Comparison of ENCODE assay signal across 2 cellular contexts in the genomic region with DNA sequence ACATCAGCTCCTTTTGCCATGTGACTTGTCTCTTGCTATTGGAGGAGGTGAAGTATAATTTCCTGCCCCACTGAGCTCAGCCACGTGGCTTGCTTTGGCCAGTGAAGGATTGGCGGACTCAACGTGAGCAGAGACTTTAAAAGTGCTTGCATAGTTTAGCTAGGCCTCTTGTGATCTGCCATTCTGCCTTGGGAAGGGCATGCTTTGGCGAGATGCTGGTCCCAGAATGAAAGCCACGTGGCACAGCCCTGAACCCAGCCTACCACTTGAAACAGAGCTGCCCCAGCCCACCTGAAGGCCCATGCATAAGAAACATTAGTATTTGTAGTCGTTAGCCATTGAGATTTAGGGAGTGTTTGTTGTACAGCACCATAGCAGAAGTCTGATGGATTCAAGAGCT.
TF ChIP-seq lines count a peak whose summit lies in the region.

No MANE protein-coding gene starts in this region.

TF ChIP-seq in HepG2, 621 proteins besides CTCF, POLR2A, EP300 and RAD21:
- TF ChIP-seq, protein P1, sequence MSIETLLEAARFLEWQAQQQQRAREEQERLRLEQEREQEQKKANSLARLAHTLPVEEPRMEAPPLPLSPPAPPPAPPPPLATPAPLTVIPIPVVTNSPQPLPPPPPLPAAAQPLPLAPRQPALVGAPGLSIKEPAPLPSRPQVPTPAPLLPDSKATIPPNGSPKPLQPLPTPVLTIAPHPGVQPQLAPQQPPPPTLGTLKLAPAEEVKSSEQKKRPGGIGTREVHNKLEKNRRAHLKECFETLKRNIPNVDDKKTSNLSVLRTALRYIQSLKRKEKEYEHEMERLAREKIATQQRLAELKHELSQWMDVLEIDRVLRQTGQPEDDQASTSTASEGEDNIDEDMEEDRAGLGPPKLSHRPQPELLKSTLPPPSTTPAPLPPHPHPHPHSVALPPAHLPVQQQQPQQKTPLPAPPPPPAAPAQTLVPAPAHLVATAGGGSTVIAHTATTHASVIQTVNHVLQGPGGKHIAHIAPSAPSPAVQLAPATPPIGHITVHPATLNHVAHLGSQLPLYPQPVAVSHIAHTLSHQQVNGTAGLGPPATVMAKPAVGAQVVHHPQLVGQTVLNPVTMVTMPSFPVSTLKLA (IDR thresholded peaks at IDR 0.05), result peak; percentile 37
- TF ChIP-seq ARID2 (CRISPR knock-in tag; IDR thresholded peaks at IDR 0.05; ENCODE audit: borderline replicate concordance) (no peak), LCORL (IDR thresholded peaks at IDR 0.05) (no peak), LCORL (CRISPR knock-in tag; IDR thresholded peaks at IDR 0.05) (no peak), ZNF333 (CRISPR knock-in tag; IDR thresholded peaks at IDR 0.05; ENCODE audit: borderline replicate concordance) (no peak), KDM5A (IDR thresholded peaks at IDR 0.05; ENCODE audit: borderline replicate concordance, low read length) (no peak)
- TF ChIP-seq, protein P2, sequence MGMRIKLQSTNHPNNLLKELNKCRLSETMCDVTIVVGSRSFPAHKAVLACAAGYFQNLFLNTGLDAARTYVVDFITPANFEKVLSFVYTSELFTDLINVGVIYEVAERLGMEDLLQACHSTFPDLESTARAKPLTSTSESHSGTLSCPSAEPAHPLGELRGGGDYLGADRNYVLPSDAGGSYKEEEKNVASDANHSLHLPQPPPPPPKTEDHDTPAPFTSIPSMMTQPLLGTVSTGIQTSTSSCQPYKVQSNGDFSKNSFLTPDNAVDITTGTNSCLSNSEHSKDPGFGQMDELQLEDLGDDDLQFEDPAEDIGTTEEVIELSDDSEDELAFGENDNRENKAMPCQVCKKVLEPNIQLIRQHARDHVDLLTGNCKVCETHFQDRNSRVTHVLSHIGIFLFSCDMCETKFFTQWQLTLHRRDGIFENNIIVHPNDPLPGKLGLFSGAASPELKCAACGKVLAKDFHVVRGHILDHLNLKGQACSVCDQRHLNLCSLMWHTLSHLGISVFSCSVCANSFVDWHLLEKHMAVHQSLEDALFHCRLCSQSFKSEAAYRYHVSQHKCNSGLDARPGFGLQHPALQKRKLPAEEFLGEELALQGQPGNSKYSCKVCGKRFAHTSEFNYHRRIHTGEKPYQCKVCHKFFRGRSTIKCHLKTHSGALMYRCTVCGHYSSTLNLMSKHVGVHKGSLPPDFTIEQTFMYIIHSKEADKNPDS (CRISPR knock-in tag; IDR thresholded peaks at IDR 0.05), result no peak

TF ChIP-seq in GM23338, 12 proteins besides CTCF, POLR2A, EP300 and RAD21:
- TF ChIP-seq, protein P3, sequence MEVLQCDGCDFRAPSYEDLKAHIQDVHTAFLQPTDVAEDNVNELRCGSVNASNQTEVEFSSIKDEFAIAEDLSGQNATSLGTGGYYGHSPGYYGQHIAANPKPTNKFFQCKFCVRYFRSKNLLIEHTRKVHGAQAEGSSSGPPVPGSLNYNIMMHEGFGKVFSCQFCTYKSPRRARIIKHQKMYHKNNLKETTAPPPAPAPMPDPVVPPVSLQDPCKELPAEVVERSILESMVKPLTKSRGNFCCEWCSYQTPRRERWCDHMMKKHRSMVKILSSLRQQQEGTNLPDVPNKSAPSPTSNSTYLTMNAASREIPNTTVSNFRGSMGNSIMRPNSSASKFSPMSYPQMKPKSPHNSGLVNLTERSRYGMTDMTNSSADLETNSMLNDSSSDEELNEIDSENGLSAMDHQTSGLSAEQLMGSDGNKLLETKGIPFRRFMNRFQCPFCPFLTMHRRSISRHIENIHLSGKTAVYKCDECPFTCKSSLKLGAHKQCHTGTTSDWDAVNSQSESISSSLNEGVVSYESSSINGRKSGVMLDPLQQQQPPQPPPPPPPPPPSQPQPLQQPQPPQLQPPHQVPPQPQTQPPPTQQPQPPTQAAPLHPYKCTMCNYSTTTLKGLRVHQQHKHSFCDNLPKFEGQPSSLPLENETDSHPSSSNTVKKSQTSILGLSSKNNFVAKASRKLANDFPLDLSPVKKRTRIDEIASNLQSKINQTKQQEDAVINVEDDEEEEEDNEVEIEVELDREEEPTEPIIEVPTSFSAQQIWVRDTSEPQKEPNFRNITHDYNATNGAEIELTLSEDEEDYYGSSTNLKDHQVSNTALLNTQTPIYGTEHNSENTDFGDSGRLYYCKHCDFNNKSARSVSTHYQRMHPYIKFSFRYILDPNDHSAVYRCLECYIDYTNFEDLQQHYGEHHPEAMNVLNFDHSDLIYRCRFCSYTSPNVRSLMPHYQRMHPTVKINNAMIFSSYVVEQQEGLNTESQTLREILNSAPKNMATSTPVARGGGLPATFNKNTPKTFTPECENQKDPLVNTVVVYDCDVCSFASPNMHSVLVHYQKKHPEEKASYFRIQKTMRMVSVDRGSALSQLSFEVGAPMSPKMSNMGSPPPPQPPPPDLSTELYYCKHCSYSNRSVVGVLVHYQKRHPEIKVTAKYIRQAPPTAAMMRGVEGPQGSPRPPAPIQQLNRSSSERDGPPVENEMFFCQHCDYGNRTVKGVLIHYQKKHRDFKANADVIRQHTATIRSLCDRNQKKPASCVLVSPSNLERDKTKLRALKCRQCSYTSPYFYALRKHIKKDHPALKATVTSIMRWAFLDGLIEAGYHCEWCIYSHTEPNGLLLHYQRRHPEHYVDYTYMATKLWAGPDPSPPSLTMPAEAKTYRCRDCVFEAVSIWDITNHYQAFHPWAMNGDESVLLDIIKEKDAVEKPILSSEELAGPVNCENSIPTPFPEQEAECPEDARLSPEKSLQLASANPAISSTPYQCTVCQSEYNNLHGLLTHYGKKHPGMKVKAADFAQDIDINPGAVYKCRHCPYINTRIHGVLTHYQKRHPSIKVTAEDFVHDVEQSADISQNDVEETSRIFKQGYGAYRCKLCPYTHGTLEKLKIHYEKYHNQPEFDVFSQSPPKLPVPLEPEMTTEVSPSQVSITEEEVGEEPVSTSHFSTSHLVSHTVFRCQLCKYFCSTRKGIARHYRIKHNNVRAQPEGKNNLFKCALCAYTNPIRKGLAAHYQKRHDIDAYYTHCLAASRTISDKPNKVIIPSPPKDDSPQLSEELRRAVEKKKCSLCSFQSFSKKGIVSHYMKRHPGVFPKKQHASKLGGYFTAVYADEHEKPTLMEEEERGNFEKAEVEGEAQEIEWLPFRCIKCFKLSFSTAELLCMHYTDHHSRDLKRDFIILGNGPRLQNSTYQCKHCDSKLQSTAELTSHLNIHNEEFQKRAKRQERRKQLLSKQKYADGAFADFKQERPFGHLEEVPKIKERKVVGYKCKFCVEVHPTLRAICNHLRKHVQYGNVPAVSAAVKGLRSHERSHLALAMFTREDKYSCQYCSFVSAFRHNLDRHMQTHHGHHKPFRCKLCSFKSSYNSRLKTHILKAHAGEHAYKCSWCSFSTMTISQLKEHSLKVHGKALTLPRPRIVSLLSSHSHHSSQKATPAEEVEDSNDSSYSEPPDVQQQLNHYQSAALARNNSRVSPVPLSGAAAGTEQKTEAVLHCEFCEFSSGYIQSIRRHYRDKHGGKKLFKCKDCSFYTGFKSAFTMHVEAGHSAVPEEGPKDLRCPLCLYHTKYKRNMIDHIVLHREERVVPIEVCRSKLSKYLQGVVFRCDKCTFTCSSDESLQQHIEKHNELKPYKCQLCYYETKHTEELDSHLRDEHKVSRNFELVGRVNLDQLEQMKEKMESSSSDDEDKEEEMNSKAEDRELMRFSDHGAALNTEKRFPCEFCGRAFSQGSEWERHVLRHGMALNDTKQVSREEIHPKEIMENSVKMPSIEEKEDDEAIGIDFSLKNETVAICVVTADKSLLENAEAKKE (CRISPR knock-in tag; IDR thresholded peaks at IDR 0.05), result no peak
- TF ChIP-seq EZH2 (IDR thresholded peaks at IDR 0.05; ENCODE audit: low read depth, unreplicated experiment) (no peak), JUNB (IDR thresholded peaks at IDR 0.05; ENCODE audit: unreplicated experiment) (no peak), REST (IDR thresholded peaks at IDR 0.05; ENCODE audit: unreplicated experiment) (no peak), POLR2AphosphoS5 (IDR thresholded peaks at IDR 0.05; ENCODE audit: low read depth) (no peak), ZNF114 (CRISPR knock-in tag; IDR thresholded peaks at IDR 0.05) (no peak), EZH2phosphoT487 (IDR thresholded peaks at IDR 0.05; ENCODE audit: unreplicated experiment) (no peak), ZNF331 (CRISPR knock-in tag; IDR thresholded peaks at IDR 0.05; ENCODE audit: low read depth) (no peak), NANOG (IDR thresholded peaks at IDR 0.05; ENCODE audit: borderline replicate concordance) (no peak), STAT1 (IDR thresholded peaks at IDR 0.05; ENCODE audit: unreplicated experiment) (no peak), CREB1 (CRISPR knock-in tag; IDR thresholded peaks at IDR 0.05; ENCODE audit: low read depth) (no peak)
- TF ChIP-seq, protein P4, sequence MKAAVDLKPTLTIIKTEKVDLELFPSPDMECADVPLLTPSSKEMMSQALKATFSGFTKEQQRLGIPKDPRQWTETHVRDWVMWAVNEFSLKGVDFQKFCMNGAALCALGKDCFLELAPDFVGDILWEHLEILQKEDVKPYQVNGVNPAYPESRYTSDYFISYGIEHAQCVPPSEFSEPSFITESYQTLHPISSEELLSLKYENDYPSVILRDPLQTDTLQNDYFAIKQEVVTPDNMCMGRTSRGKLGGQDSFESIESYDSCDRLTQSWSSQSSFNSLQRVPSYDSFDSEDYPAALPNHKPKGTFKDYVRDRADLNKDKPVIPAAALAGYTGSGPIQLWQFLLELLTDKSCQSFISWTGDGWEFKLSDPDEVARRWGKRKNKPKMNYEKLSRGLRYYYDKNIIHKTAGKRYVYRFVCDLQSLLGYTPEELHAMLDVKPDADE (IDR thresholded peaks at IDR 0.05), result no peak
